In genomic region chr1:202923533-202923932, GRCh38 we compare ENCODE assay signal across 2 cellular contexts.
TF ChIP-seq lines count a peak whose summit lies in the region.

No MANE protein-coding gene starts in this region.

TF ChIP-seq in GM12878, 131 proteins besides CTCF, POLR2A, EP300 and RAD21:
- no peak for TF ChIP-seq MTA3 (IDR thresholded peaks at IDR 0.05; ENCODE audit: borderline replicate concordance, low read length)
- TF ChIP-seq TBL1XR1 (IDR thresholded peaks at IDR 0.05; ENCODE audit: low read depth, low read length), result no peak
- TF ChIP-seq ZBTB11 (CRISPR knock-in tag; IDR thresholded peaks at IDR 0.05), result no peak
- no peak for TF ChIP-seq BCL3 (IDR thresholded peaks at IDR 0.05; ENCODE audit: borderline replicate concordance, insufficient read depth, low read depth, low read length, poor library complexity, severe bottlenecking)
- TF ChIP-seq ZBED1 (IDR thresholded peaks at IDR 0.05; ENCODE audit: borderline replicate concordance), result no peak
- no peak for TF ChIP-seq NR2F1 (conservative IDR thresholded peaks at IDR 0.05)
- TF ChIP-seq CEBPB (IDR thresholded peaks at IDR 0.05; ENCODE audit: borderline replicate concordance in 1 of 2, low read depth in 2 of 2, low read length in 2 of 2), result no peak
- TF ChIP-seq ZNF217 (IDR thresholded peaks at IDR 0.05), result no peak
- no peak for TF ChIP-seq PRDM15 (CRISPR knock-in tag; IDR thresholded peaks at IDR 0.05)
- TF ChIP-seq MEF2B (IDR thresholded peaks at IDR 0.05; ENCODE audit: partially characterized antibody, poor library complexity, severe bottlenecking), result no peak
- no peak for TF ChIP-seq TCF7 (IDR thresholded peaks at IDR 0.05; ENCODE audit: borderline replicate concordance)
- no peak for TF ChIP-seq IKZF2 (IDR thresholded peaks at IDR 0.05)
- no peak for TF ChIP-seq USF1 (IDR thresholded peaks at IDR 0.05; ENCODE audit: borderline replicate concordance, extremely low read length, insufficient read depth, low read depth, low read length)

TF ChIP-seq in GM12891, 5 proteins besides CTCF, POLR2A, EP300 and RAD21:
- TF ChIP-seq SPI1 (IDR thresholded peaks at IDR 0.05; ENCODE audit: low read depth, low read length) (no peak), PAX5 (IDR thresholded peaks at IDR 0.05; ENCODE audit: insufficient read depth, low read length, severe bottlenecking) (no peak), POU2F2 (IDR thresholded peaks at IDR 0.05; ENCODE audit: low read depth, low read length) (no peak), TAF1 (IDR thresholded peaks at IDR 0.05; ENCODE audit: low read depth, low read length) (no peak), POLR2AphosphoS5 (IDR thresholded peaks at IDR 0.05; ENCODE audit: low read depth, low read length) (no peak)
